ENCODE assay signal across 13 cellular contexts in genomic region chr7:144281981-144282380, GRCh38. TPM values are rescaled to one million over a fixed set of nuclear protein-coding genes. Genes with fewer than 3 reads are reported as not detected.
A peak's percentile ranks its signal among the peaks of the same experiment; 100 is the strongest.
DNase-seq lines count a peak whose midpoint lies in the region; ATAC-seq, FAIRE-seq and TF ChIP-seq lines count a peak whose summit lies in the region.
"Not testable (repeated sequence)": the region's sequence is repeated elsewhere in the genome, so short reads cannot be mapped to it uniquely, and the experiment has no call there.
"Had no signal": no experiment of that assay in that cellular context is flagged by ENCODE, and none has a peak within 500 bp of the region (broad histone marks: within the 10 kb centered on the region; RNA-seq: fewer than 3 reads in every experiment).

No MANE protein-coding gene starts in this region.

- not testable (repeated sequence) for H3K4me3 Mint-ChIP-seq in WTC11

- H3K4me2 ChIP-seq in HCT116 (ENCODE audit: low read length); PC-3 (ENCODE audit: low read length); K562 (ENCODE audit: insufficient read depth, low read length); HepG2 (ENCODE audit: low read depth, low read length): not testable (repeated sequence)

- H3K4me1 ChIP-seq in HCT116 (ENCODE audit: control insufficient read depth in 1 of 2, insufficient read depth in 2 of 2, low read length in 2 of 2); PC-3 (ENCODE audit: insufficient read depth, low read length); K562 (replicated peaks in 1 of 2; ENCODE audit: control insufficient read depth in 2 of 2, insufficient read depth in 2 of 2, low read length in 2 of 2); HepG2 (ENCODE audit: insufficient read depth, low read length); mucosa of descending colon (ENCODE audit: low read depth): not testable (repeated sequence)

- H3F3A ChIP-seq in PC-3 (ENCODE audit: low read length, unreplicated experiment): not testable (repeated sequence)

- not testable (repeated sequence) for TF ChIP-seq CTCF in HCT116 (IDR thresholded peaks at IDR 0.05 in 2 of 3, conservative IDR thresholded peaks at IDR 0.05 in 1 of 3; ENCODE audit: borderline replicate concordance in 1 of 3, insufficient read depth in 1 of 3, low read depth in 2 of 3, low read length in 2 of 3); PC-3 (conservative IDR thresholded peaks at IDR 0.05; ENCODE audit: low read depth, low read length); WTC11 (IDR thresholded peaks at IDR 0.05); K562 (IDR thresholded peaks at IDR 0.05 in 2 of 3, conservative IDR thresholded peaks at IDR 0.05 in 1 of 3; ENCODE audit: insufficient read depth in 2 of 3, low read depth in 1 of 3, low read length in 3 of 3); HepG2 (CRISPR knock-in tag; IDR thresholded peaks at IDR 0.05); mucosa of descending colon (IDR thresholded peaks at IDR 0.05)

- CTCF ChIA-PET in HCT116 (lab: Charles Lee); PC-3 (lab: Charles Lee); WTC11 (lab: Charles Lee); K562 (lab: Yijun Ruan, JAX; ENCODE audit: low intra/inter-chr PET ratio); HepG2 (lab: Yijun Ruan, JAX; ENCODE audit: low intra/inter-chr PET ratio, low total read pairs): not testable (repeated sequence)

- not testable (repeated sequence) for H3K9me3 ChIP-seq in HCT116 (ENCODE audit: control insufficient read depth in 1 of 2, insufficient read depth in 1 of 2, low read depth in 1 of 2, low read length in 2 of 2); PC-3 (ENCODE audit: low read length); K562 (replicated peaks; ENCODE audit: control insufficient read depth, insufficient read depth, low read depth, low read length); HepG2 (ENCODE audit: low read length); mucosa of descending colon

- not testable (repeated sequence) for TF ChIP-seq POLR2A in HCT116 (IDR thresholded peaks at IDR 0.05; ENCODE audit: borderline replicate concordance, extremely low read depth, insufficient read depth, insufficient read length); K562 (conservative IDR thresholded peaks at IDR 0.05); HepG2 (IDR thresholded peaks at IDR 0.05; ENCODE audit: insufficient read depth in 1 of 2, low read depth in 2 of 2, low read length in 2 of 2)

- H4K20me1 ChIP-seq in HCT116 (ENCODE audit: insufficient read depth); PC-3 (ENCODE audit: low read length); K562 (replicated peaks; ENCODE audit: control insufficient read depth, insufficient read depth, low read length); HepG2 (ENCODE audit: insufficient read depth, low read length): not testable (repeated sequence)

- not testable (repeated sequence) for TF ChIP-seq RAD21 in HCT116 (IDR thresholded peaks at IDR 0.05; ENCODE audit: low read depth); K562 (CRISPR knock-in tag; conservative IDR thresholded peaks at IDR 0.05 in 1 of 2, IDR thresholded peaks at IDR 0.05 in 1 of 2); HepG2 (CRISPR knock-in tag; IDR thresholded peaks at IDR 0.05)

- not testable (repeated sequence) for H3K4me1 Mint-ChIP-seq in WTC11

- not testable (repeated sequence) for H3K9me2 ChIP-seq in HCT116 (ENCODE audit: insufficient read depth); PC-3 (replicated peaks; ENCODE audit: low read length)

- WGBS in K562 (ENCODE audit: insufficient coverage, low coverage, missing lambda C conversion rate): no CpG with 5 or more reads among the region's 8 CpGs
- WGBS in HepG2 (ENCODE audit: low lambda C conversion rate): no CpG with 5 or more reads among the region's 8 CpGs

- H3K79me2 ChIP-seq in HCT116 (ENCODE audit: insufficient read depth, low read length); PC-3 (ENCODE audit: low read length); K562 (ENCODE audit: control insufficient read depth, insufficient read depth, low read length); HepG2 (ENCODE audit: insufficient read depth, low read length): not testable (repeated sequence)

- not testable (repeated sequence) for H3K4me3 ChIP-seq in HCT116 (replicated peaks in 1 of 2; ENCODE audit: low read depth in 1 of 2, low read length in 2 of 2); PC-3 (ENCODE audit: low read length); K562; HepG2 (replicated peaks in 1 of 3; ENCODE audit: insufficient read depth in 1 of 3, low read depth in 2 of 3, low read length in 3 of 3); mucosa of descending colon

- H3K9me3 Mint-ChIP-seq in WTC11: not testable (repeated sequence)

- ATAC-seq in HCT116: peak; percentile 56
- peak; percentile 33; the same call in 1 of the 2 replicates for ATAC-seq in PC-3
- peak; percentile 57 for ATAC-seq in WTC11
- ATAC-seq in K562: peak; percentile 18; the same call in 2 of the 3 replicates
- peak; percentile 52 for ATAC-seq in HepG2
- ATAC-seq in mucosa of descending colon: peak; percentile 6

- not testable (repeated sequence) for H3K9me1 ChIP-seq in K562 (ENCODE audit: control insufficient read depth, insufficient read depth, low read length)

- POLR2A ChIA-PET in HCT116 (lab: Charles Lee); PC-3 (lab: Charles Lee; ENCODE audit: unreplicated experiment); WTC11 (lab: Charles Lee); K562 (lab: Yijun Ruan, JAX); HepG2 (lab: Yijun Ruan, JAX): not testable (repeated sequence)

- RAD21 ChIA-PET in HCT116 (lab: Charles Lee; ENCODE audit: low non-redundant PET in 1 of 2, low total read pairs in 2 of 2, uncharacterized antibody in 2 of 2, unreplicated experiment in 2 of 2): not testable (repeated sequence)

- FAIRE-seq in K562 (lab: Jason Lieb, UNC): peak; percentile 55
- FAIRE-seq in HepG2 (lab: Jason Lieb, UNC): not testable (repeated sequence)

- BruUV-seq in HCT116 (replicated peaks; lab: Mats Ljungman, UMichigan); PC-3 (replicated peaks; lab: Mats Ljungman, UMichigan); K562 (replicated peaks; lab: Mats Ljungman, UMichigan); HepG2 (replicated peaks; lab: Mats Ljungman, UMichigan): not testable (repeated sequence)

- H3K27ac ChIP-seq in HCT116 (ENCODE audit: low read depth, low read length); PC-3 (ENCODE audit: low read length); K562 (ENCODE audit: extremely low read depth, low read depth, low read length); HepG2 (ENCODE audit: extremely low read length, insufficient read depth, low read length): not testable (repeated sequence)

- H3K27ac Mint-ChIP-seq in WTC11: not testable (repeated sequence)

- in situ Hi-C loops in K562 (cut with MboI); HepG2 (cut with HindIII; ENCODE audit: extremely low pct_ligation_motif_present, low pct_unique_long_range_greater_than_20kb): not testable (repeated sequence)

- TF ChIP-seq EP300 in K562 (IDR thresholded peaks at IDR 0.05; ENCODE audit: low read length); HepG2 (IDR thresholded peaks at IDR 0.05; ENCODE audit: low read depth in 2 of 2, low read length in 2 of 2); HepG2 (CRISPR knock-in tag; IDR thresholded peaks at IDR 0.05; ENCODE audit: borderline replicate concordance): not testable (repeated sequence)

- H3K36me3 ChIP-seq in HCT116 (ENCODE audit: control insufficient read depth in 1 of 2, insufficient read depth in 2 of 2, low read length in 2 of 2); PC-3 (ENCODE audit: low read depth, low read length); K562 (ENCODE audit: control insufficient read depth, insufficient read depth, low read length); HepG2 (replicated peaks in 1 of 2; ENCODE audit: control insufficient read depth in 1 of 2, insufficient read depth in 2 of 2, low read length in 2 of 2); mucosa of descending colon (ENCODE audit: low read depth): not testable (repeated sequence)

- DNase-seq in HCT116 (ENCODE audit: low read depth, low spot score); PC-3; WTC11 (ENCODE audit: low spot score); K562 (ENCODE audit: extremely low read depth in 1 of 4, low spot score in 3 of 4); HepG2 (ENCODE audit: low spot score); mucosa of descending colon: not testable (repeated sequence)

- not testable (repeated sequence) for H2AFZ ChIP-seq in HCT116 (ENCODE audit: low read depth, low read length, poor library complexity, severe bottlenecking); PC-3 (ENCODE audit: low read length); K562 (ENCODE audit: low read depth, low read length); HepG2 (ENCODE audit: low read length)

- not testable (repeated sequence) for H3K36me3 Mint-ChIP-seq in WTC11

- not testable (repeated sequence) for H3K27me3 ChIP-seq in HCT116 (ENCODE audit: insufficient read depth, low read length); PC-3 (ENCODE audit: low read length); K562 (ENCODE audit: control insufficient read depth in 2 of 2, insufficient read depth in 2 of 2, low read length in 2 of 2); HepG2 (ENCODE audit: control insufficient read depth in 1 of 2, insufficient read depth in 2 of 2, low read length in 2 of 2)

- not testable (repeated sequence) for H3K27me3 Mint-ChIP-seq in WTC11 (ENCODE audit: low read depth)

- not testable (repeated sequence) for H3K9ac ChIP-seq in HCT116 (ENCODE audit: low read length); PC-3 (ENCODE audit: low read length); K562 (ENCODE audit: insufficient read depth in 1 of 2, low read depth in 2 of 2, low read length in 2 of 2); HepG2 (ENCODE audit: insufficient read depth, low read depth, low read length)

- intact Hi-C loops in HCT116 (cut with micrococcal nuclease); PC-3 (cut with micrococcal nuclease); K562 (cut with micrococcal nuclease); HepG2 (cut with micrococcal nuclease; ENCODE audit: unreplicated experiment); mucosa of descending colon (cut with DNase I, micrococcal nuclease): not testable (repeated sequence)

RNA-seq across cellular contexts. Expression of gene CTAGE8, which starts 12.9 kb away (rescaled TPM):
- total RNA-seq in HCT116 (2021; ENCODE audit: unreplicated experiment): 6.1 TPM
- 2.8 and 4.5 TPM in 2 replicates for polyA plus RNA-seq in HCT116 (2012)
- 0.69 and 1.2 TPM in 2 replicates for total RNA-seq in PC-3 (2014; rRNA removed)
- total RNA-seq in WTC11 (2021): 5.6 to 8.4 TPM (median 7.9 TPM) in 3 replicates
- not detected in 2 replicates for total RNA-seq in K562 (2011; cell fraction: chromatin; rRNA removed; ENCODE audit: low replicate concordance)
- total RNA-seq in K562 (2011; cell fraction: nucleolus; rRNA removed): not detected in 2 replicates
- not detected in 2 replicates for total RNA-seq in K562 (2011; cell fraction: nucleoplasm; rRNA removed)
- total RNA-seq in K562 (2014; rRNA removed): not detected in 2 replicates
- total RNA-seq in K562 (2014; rRNA removed; fragmentation: Illumina TruSeq; extraction: Trizol): not detected in 2 replicates
- 0.04 TPM in 1 of 2 replicates, not detected in the other for total RNA-seq in K562 (2015; rRNA removed; fragmentation: Illumina TruSeq; extraction: Trizol)
- 0.11 TPM in 1 of 2 replicates, not detected in the other for total RNA-seq in K562 (2021)
- 0.04 TPM in 1 of 2 replicates, not detected in the other for polyA plus RNA-seq in K562 (2011; rRNA removed)
- 0.04 and 0.09 TPM in 2 replicates for polyA plus RNA-seq in K562 (2011; cell fraction: cytosol; rRNA removed)
- polyA plus RNA-seq in K562 (2011; cell fraction: nucleus; rRNA removed): 0.38 and 0.61 TPM in 2 replicates
- polyA plus RNA-seq in K562 (2012): 0.05 and 0.17 TPM in 2 replicates
- not detected in 2 replicates for polyA plus RNA-seq in K562 (2014; fragmentation: Illumina TruSeq; extraction: Trizol)
- polyA plus RNA-seq in K562 (2014; fragmentation: Nextera tagmentation; extraction: Ambion mirVana): not detected
- not detected in 2 replicates for polyA plus RNA-seq in K562 (2014; rRNA removed)
- 0.14 and 0.24 TPM in 2 replicates for polyA minus RNA-seq in K562 (2011; rRNA and poly(A)+ RNA removed)
- polyA minus RNA-seq in K562 (2011; cell fraction: cytosol; rRNA and poly(A)+ RNA removed): not detected in 2 replicates
- polyA minus RNA-seq in K562 (2011; cell fraction: nucleus; rRNA and poly(A)+ RNA removed): 0.44 TPM in 1 of 2 replicates, not detected in the other
- not detected in 2 replicates for total RNA-seq in HepG2 (2016; rRNA removed; fragmentation: Illumina TruSeq; extraction: Trizol)
- total RNA-seq in HepG2 (2016; cell fraction: cytosol; rRNA removed; fragmentation: Illumina TruSeq; extraction: Trizol; ENCODE audit: low read depth): not detected in 2 replicates
- total RNA-seq in HepG2 (2016; cell fraction: insoluble cytoplasmic fraction; rRNA removed; fragmentation: Illumina TruSeq; extraction: Trizol): not detected in 2 replicates
- total RNA-seq in HepG2 (2016; cell fraction: membrane; rRNA removed; fragmentation: Illumina TruSeq; extraction: Trizol): not detected in 2 replicates
- not detected in 2 replicates for total RNA-seq in HepG2 (2016; cell fraction: nucleus; rRNA removed; fragmentation: Illumina TruSeq; extraction: Trizol)
- polyA plus RNA-seq in HepG2 (2011; rRNA removed): not detected in 2 replicates
- polyA plus RNA-seq in HepG2 (2011; cell fraction: cytosol; rRNA removed): not detected in 2 replicates
- polyA plus RNA-seq in HepG2 (2011; cell fraction: nucleus; rRNA removed): not detected in 2 replicates
- polyA plus RNA-seq in HepG2 (2012): not detected in 2 replicates
- not detected in 2 replicates for polyA plus RNA-seq in HepG2 (2016; cell fraction: cytosol; fragmentation: Illumina TruSeq; extraction: Trizol; ENCODE audit: low read depth)
- polyA plus RNA-seq in HepG2 (2016; cell fraction: insoluble cytoplasmic fraction; fragmentation: Illumina TruSeq; extraction: Trizol; ENCODE audit: low read depth): not detected in 2 replicates
- polyA plus RNA-seq in HepG2 (2016; cell fraction: membrane; fragmentation: Illumina TruSeq; extraction: Trizol; ENCODE audit: low read depth): not detected in 2 replicates
- polyA plus RNA-seq in HepG2 (2016; cell fraction: nucleus; fragmentation: Illumina TruSeq; extraction: Trizol; ENCODE audit: insufficient read depth, low read depth): not detected in 2 replicates
- 0.47 TPM in 1 of 2 replicates, not detected in the other for polyA minus RNA-seq in HepG2 (2011; rRNA and poly(A)+ RNA removed; ENCODE audit: low replicate concordance)
- polyA minus RNA-seq in HepG2 (2011; cell fraction: cytosol; rRNA and poly(A)+ RNA removed): not detected in 2 replicates
- not detected in 2 replicates for polyA minus RNA-seq in HepG2 (2011; cell fraction: nucleus; rRNA and poly(A)+ RNA removed)
- 10 to 100 TPM in 1 of 3 donors, 1 to 10 TPM in 2; 1.7 to 13.8 (median 4.0) TPM for total RNA-seq in mucosa of descending colon
- total RNA-seq: CD4-positive, CD25-positive, alpha-beta regulatory T cell; G401 had no signal
- polyA plus RNA-seq: CD14-positive monocyte had no signal

RNA-seq across cellular contexts. Expression of gene OR2A7, which starts 17.4 kb away (rescaled TPM):
- total RNA-seq in HCT116 (2021; ENCODE audit: unreplicated experiment) (8.1 TPM), PC-3 (2014; rRNA removed) (0.69 TPM in 2 replicates), WTC11 (2021) (6.3 to 9.9 TPM (median 9.4 TPM) in 3 replicates), K562 (2014; rRNA removed) (not detected in 2 replicates), K562 (2014; rRNA removed; fragmentation: Illumina TruSeq; extraction: Trizol) (not detected in 2 replicates), K562 (2015; rRNA removed; fragmentation: Illumina TruSeq; extraction: Trizol) (not detected in 2 replicates), K562 (2021) (not detected in 2 replicates), HepG2 (2016; rRNA removed; fragmentation: Illumina TruSeq; extraction: Trizol) (not detected in 2 replicates), mucosa of descending colon (10 to 100 TPM; 12.4 to 46.2 (median 16.2) TPM)
- 6.9 and 7.0 TPM in 2 replicates for polyA plus RNA-seq in HCT116 (2012)
- not detected in 2 replicates for total RNA-seq in K562 (2011; cell fraction: chromatin; rRNA removed; ENCODE audit: low replicate concordance)
- not detected in 2 replicates for total RNA-seq in K562 (2011; cell fraction: nucleolus; rRNA removed)
- total RNA-seq in K562 (2011; cell fraction: nucleoplasm; rRNA removed): not detected in 2 replicates
- polyA plus RNA-seq in K562 (2011; rRNA removed) (0.06 and 0.08 TPM in 2 replicates), K562 (2014; fragmentation: Illumina TruSeq; extraction: Trizol) (not detected in 2 replicates), K562 (2014; fragmentation: Nextera tagmentation; extraction: Ambion mirVana) (under 1 TPM; 0.03 to 0.10 TPM), K562 (2014; rRNA removed) (not detected in 2 replicates), HepG2 (2011; rRNA removed) (not detected in 2 replicates)
- polyA plus RNA-seq in K562 (2011; cell fraction: cytosol; rRNA removed): 0.24 TPM in 1 of 2 replicates, not detected in the other
- 0.07 TPM in 1 of 2 replicates, not detected in the other for polyA plus RNA-seq in K562 (2011; cell fraction: nucleus; rRNA removed)
- polyA plus RNA-seq in K562 (2012): 0.11 and 0.18 TPM in 2 replicates
- polyA minus RNA-seq in K562 (2011; rRNA and poly(A)+ RNA removed): not detected in 2 replicates
- polyA minus RNA-seq in K562 (2011; cell fraction: cytosol; rRNA and poly(A)+ RNA removed): not detected in 2 replicates
- polyA minus RNA-seq in K562 (2011; cell fraction: nucleus; rRNA and poly(A)+ RNA removed): not detected in 2 replicates
- total RNA-seq in HepG2 (2016; cell fraction: cytosol; rRNA removed; fragmentation: Illumina TruSeq; extraction: Trizol; ENCODE audit: low read depth): not detected in 2 replicates
- total RNA-seq in HepG2 (2016; cell fraction: insoluble cytoplasmic fraction; rRNA removed; fragmentation: Illumina TruSeq; extraction: Trizol): not detected in 2 replicates
- total RNA-seq in HepG2 (2016; cell fraction: membrane; rRNA removed; fragmentation: Illumina TruSeq; extraction: Trizol): not detected in 2 replicates
- total RNA-seq in HepG2 (2016; cell fraction: nucleus; rRNA removed; fragmentation: Illumina TruSeq; extraction: Trizol): not detected in 2 replicates
- not detected in 2 replicates for polyA plus RNA-seq in HepG2 (2011; cell fraction: cytosol; rRNA removed)
- polyA plus RNA-seq in HepG2 (2011; cell fraction: nucleus; rRNA removed): not detected in 2 replicates
- 0.27 TPM in 1 of 2 replicates, not detected in the other for polyA plus RNA-seq in HepG2 (2012)
- not detected in 2 replicates for polyA plus RNA-seq in HepG2 (2016; cell fraction: cytosol; fragmentation: Illumina TruSeq; extraction: Trizol; ENCODE audit: low read depth)
- not detected in 2 replicates for polyA plus RNA-seq in HepG2 (2016; cell fraction: insoluble cytoplasmic fraction; fragmentation: Illumina TruSeq; extraction: Trizol; ENCODE audit: low read depth)
- polyA plus RNA-seq in HepG2 (2016; cell fraction: membrane; fragmentation: Illumina TruSeq; extraction: Trizol; ENCODE audit: low read depth): not detected in 2 replicates
- polyA plus RNA-seq in HepG2 (2016; cell fraction: nucleus; fragmentation: Illumina TruSeq; extraction: Trizol; ENCODE audit: insufficient read depth, low read depth): not detected in 2 replicates
- polyA minus RNA-seq in HepG2 (2011; rRNA and poly(A)+ RNA removed; ENCODE audit: low replicate concordance): 0.26 and 7.0 TPM in 2 replicates
- not detected in 2 replicates for polyA minus RNA-seq in HepG2 (2011; cell fraction: cytosol; rRNA and poly(A)+ RNA removed)
- polyA minus RNA-seq in HepG2 (2011; cell fraction: nucleus; rRNA and poly(A)+ RNA removed): not detected in 2 replicates
- total RNA-seq: G401 had no signal
- polyA plus RNA-seq: AG04450, CD14-positive monocyte had no signal

RNA-seq across cellular contexts. Expression of gene OR2A1, which starts 30.2 kb away (rescaled TPM):
- not detected for total RNA-seq in HCT116 (2021; ENCODE audit: unreplicated experiment)
- polyA plus RNA-seq in HCT116 (2012): 0.13 and 0.14 TPM in 2 replicates
- 0.40 TPM in 1 of 2 replicates, not detected in the other for total RNA-seq in PC-3 (2014; rRNA removed)
- 0.15 to 0.27 TPM in 2 of 3 replicates, not detected in the other for total RNA-seq in WTC11 (2021)
- total RNA-seq in K562 (2011; cell fraction: chromatin; rRNA removed; ENCODE audit: low replicate concordance): not detected in 2 replicates
- not detected in 2 replicates for total RNA-seq in K562 (2011; cell fraction: nucleolus; rRNA removed)
- not detected in 2 replicates for total RNA-seq in K562 (2011; cell fraction: nucleoplasm; rRNA removed)
- total RNA-seq in K562 (2014; rRNA removed): not detected in 2 replicates
- total RNA-seq in K562 (2014; rRNA removed; fragmentation: Illumina TruSeq; extraction: Trizol): not detected in 2 replicates
- not detected in 2 replicates for total RNA-seq in K562 (2015; rRNA removed; fragmentation: Illumina TruSeq; extraction: Trizol)
- not detected in 2 replicates for total RNA-seq in K562 (2021)
- not detected in 2 replicates for polyA plus RNA-seq in K562 (2011; rRNA removed)
- not detected in 2 replicates for polyA plus RNA-seq in K562 (2011; cell fraction: cytosol; rRNA removed)
- not detected in 2 replicates for polyA plus RNA-seq in K562 (2011; cell fraction: nucleus; rRNA removed)
- 0.01 TPM in 1 of 2 replicates, not detected in the other for polyA plus RNA-seq in K562 (2012)
- not detected in 2 replicates for polyA plus RNA-seq in K562 (2014; fragmentation: Illumina TruSeq; extraction: Trizol)
- polyA plus RNA-seq in K562 (2014; fragmentation: Nextera tagmentation; extraction: Ambion mirVana): not detected
- polyA plus RNA-seq in K562 (2014; rRNA removed): not detected in 2 replicates
- not detected in 2 replicates for polyA minus RNA-seq in K562 (2011; rRNA and poly(A)+ RNA removed)
- polyA minus RNA-seq in K562 (2011; cell fraction: cytosol; rRNA and poly(A)+ RNA removed): not detected in 2 replicates
- polyA minus RNA-seq in K562 (2011; cell fraction: nucleus; rRNA and poly(A)+ RNA removed): not detected in 2 replicates
- not detected in 2 replicates for total RNA-seq in HepG2 (2016; rRNA removed; fragmentation: Illumina TruSeq; extraction: Trizol)
- not detected in 2 replicates for total RNA-seq in HepG2 (2016; cell fraction: cytosol; rRNA removed; fragmentation: Illumina TruSeq; extraction: Trizol; ENCODE audit: low read depth)
- not detected in 2 replicates for total RNA-seq in HepG2 (2016; cell fraction: insoluble cytoplasmic fraction; rRNA removed; fragmentation: Illumina TruSeq; extraction: Trizol)
- total RNA-seq in HepG2 (2016; cell fraction: membrane; rRNA removed; fragmentation: Illumina TruSeq; extraction: Trizol): not detected in 2 replicates
- total RNA-seq in HepG2 (2016; cell fraction: nucleus; rRNA removed; fragmentation: Illumina TruSeq; extraction: Trizol): not detected in 2 replicates
- not detected in 2 replicates for polyA plus RNA-seq in HepG2 (2011; rRNA removed)
- polyA plus RNA-seq in HepG2 (2011; cell fraction: cytosol; rRNA removed): not detected in 2 replicates
- not detected in 2 replicates for polyA plus RNA-seq in HepG2 (2011; cell fraction: nucleus; rRNA removed)
- polyA plus RNA-seq in HepG2 (2012): not detected in 2 replicates
- not detected in 2 replicates for polyA plus RNA-seq in HepG2 (2016; cell fraction: cytosol; fragmentation: Illumina TruSeq; extraction: Trizol; ENCODE audit: low read depth)
- not detected in 2 replicates for polyA plus RNA-seq in HepG2 (2016; cell fraction: insoluble cytoplasmic fraction; fragmentation: Illumina TruSeq; extraction: Trizol; ENCODE audit: low read depth)
- polyA plus RNA-seq in HepG2 (2016; cell fraction: membrane; fragmentation: Illumina TruSeq; extraction: Trizol; ENCODE audit: low read depth): not detected in 2 replicates
- polyA plus RNA-seq in HepG2 (2016; cell fraction: nucleus; fragmentation: Illumina TruSeq; extraction: Trizol; ENCODE audit: insufficient read depth, low read depth): not detected in 2 replicates
- polyA minus RNA-seq in HepG2 (2011; rRNA and poly(A)+ RNA removed; ENCODE audit: low replicate concordance): not detected in 2 replicates
- not detected in 2 replicates for polyA minus RNA-seq in HepG2 (2011; cell fraction: cytosol; rRNA and poly(A)+ RNA removed)
- polyA minus RNA-seq in HepG2 (2011; cell fraction: nucleus; rRNA and poly(A)+ RNA removed): not detected in 2 replicates
- not detected for total RNA-seq in mucosa of descending colon
- total RNA-seq: CD4-positive, alpha-beta memory T cell; CD4-positive, CD25-positive, alpha-beta regulatory T cell; CD8-positive, alpha-beta memory T cell; G401 had no signal
- polyA plus RNA-seq: AG04450; CD14-positive monocyte; CD8-positive, alpha-beta memory T cell had no signal

RNA-seq across cellular contexts. Expression of gene OR2A42, which starts 42.6 kb away (rescaled TPM):
- total RNA-seq in HCT116 (2021; ENCODE audit: unreplicated experiment) (not detected), PC-3 (2014; rRNA removed) (0.40 TPM in 1 of 2 replicates, not detected in the other), WTC11 (2021) (0.20 to 0.37 TPM (median 0.27 TPM) in 3 replicates), K562 (2014; rRNA removed) (not detected in 2 replicates), K562 (2014; rRNA removed; fragmentation: Illumina TruSeq; extraction: Trizol) (not detected in 2 replicates), K562 (2015; rRNA removed; fragmentation: Illumina TruSeq; extraction: Trizol) (not detected in 2 replicates), K562 (2021) (not detected in 2 replicates), HepG2 (2016; rRNA removed; fragmentation: Illumina TruSeq; extraction: Trizol) (not detected in 2 replicates), mucosa of descending colon (under 1 TPM in 1 of 3 donors, not detected in 2; 0.32 TPM)
- polyA plus RNA-seq in HCT116 (2012): 0.09 and 0.12 TPM in 2 replicates
- not detected in 2 replicates for total RNA-seq in K562 (2011; cell fraction: chromatin; rRNA removed; ENCODE audit: low replicate concordance)
- total RNA-seq in K562 (2011; cell fraction: nucleolus; rRNA removed): not detected in 2 replicates
- not detected in 2 replicates for total RNA-seq in K562 (2011; cell fraction: nucleoplasm; rRNA removed)
- polyA plus RNA-seq in K562 (2011; rRNA removed) (not detected in 2 replicates), K562 (2014; fragmentation: Illumina TruSeq; extraction: Trizol) (not detected in 2 replicates), K562 (2014; fragmentation: Nextera tagmentation; extraction: Ambion mirVana) (not detected), K562 (2014; rRNA removed) (not detected in 2 replicates), HepG2 (2011; rRNA removed) (not detected in 2 replicates)
- polyA plus RNA-seq in K562 (2011; cell fraction: cytosol; rRNA removed): not detected in 2 replicates
- not detected in 2 replicates for polyA plus RNA-seq in K562 (2011; cell fraction: nucleus; rRNA removed)
- not detected in 2 replicates for polyA plus RNA-seq in K562 (2012)
- not detected in 2 replicates for polyA minus RNA-seq in K562 (2011; rRNA and poly(A)+ RNA removed)
- polyA minus RNA-seq in K562 (2011; cell fraction: cytosol; rRNA and poly(A)+ RNA removed): not detected in 2 replicates
- polyA minus RNA-seq in K562 (2011; cell fraction: nucleus; rRNA and poly(A)+ RNA removed): not detected in 2 replicates
- total RNA-seq in HepG2 (2016; cell fraction: cytosol; rRNA removed; fragmentation: Illumina TruSeq; extraction: Trizol; ENCODE audit: low read depth): not detected in 2 replicates
- total RNA-seq in HepG2 (2016; cell fraction: insoluble cytoplasmic fraction; rRNA removed; fragmentation: Illumina TruSeq; extraction: Trizol): not detected in 2 replicates
- not detected in 2 replicates for total RNA-seq in HepG2 (2016; cell fraction: membrane; rRNA removed; fragmentation: Illumina TruSeq; extraction: Trizol)
- total RNA-seq in HepG2 (2016; cell fraction: nucleus; rRNA removed; fragmentation: Illumina TruSeq; extraction: Trizol): not detected in 2 replicates
- polyA plus RNA-seq in HepG2 (2011; cell fraction: cytosol; rRNA removed): not detected in 2 replicates
- polyA plus RNA-seq in HepG2 (2011; cell fraction: nucleus; rRNA removed): not detected in 2 replicates
- polyA plus RNA-seq in HepG2 (2012): not detected in 2 replicates
- not detected in 2 replicates for polyA plus RNA-seq in HepG2 (2016; cell fraction: cytosol; fragmentation: Illumina TruSeq; extraction: Trizol; ENCODE audit: low read depth)
- polyA plus RNA-seq in HepG2 (2016; cell fraction: insoluble cytoplasmic fraction; fragmentation: Illumina TruSeq; extraction: Trizol; ENCODE audit: low read depth): not detected in 2 replicates
- not detected in 2 replicates for polyA plus RNA-seq in HepG2 (2016; cell fraction: membrane; fragmentation: Illumina TruSeq; extraction: Trizol; ENCODE audit: low read depth)
- polyA plus RNA-seq in HepG2 (2016; cell fraction: nucleus; fragmentation: Illumina TruSeq; extraction: Trizol; ENCODE audit: insufficient read depth, low read depth): not detected in 2 replicates
- not detected in 2 replicates for polyA minus RNA-seq in HepG2 (2011; rRNA and poly(A)+ RNA removed; ENCODE audit: low replicate concordance)
- not detected in 2 replicates for polyA minus RNA-seq in HepG2 (2011; cell fraction: cytosol; rRNA and poly(A)+ RNA removed)
- not detected in 2 replicates for polyA minus RNA-seq in HepG2 (2011; cell fraction: nucleus; rRNA and poly(A)+ RNA removed)
- total RNA-seq: CD4-positive, alpha-beta memory T cell; CD8-positive, alpha-beta memory T cell; Daoy; G401 had no signal
- polyA plus RNA-seq: AG04450; CD14-positive monocyte; CD4-positive, alpha-beta memory T cell; CD8-positive, alpha-beta memory T cell had no signal

Comparison
In these comparisons a context has a peak if more than half of its experiments do, and no peak if none do; other contexts are left out.
1. ATAC-seq: peak in every context shown above with its lines; median percentile 57 in WTC11; 56 in HCT116; 52 in HepG2; 33 in PC-3; 18 in K562; 6 in mucosa of descending colon.